1 cellular context compared by ENCODE assay signal in genomic region chr5:171913987-171914273, GRCh38.
TF ChIP-seq lines count a peak whose summit lies in the region.

No MANE protein-coding gene starts in this region.

TF ChIP-seq in IMR-90, 13 proteins besides CTCF, POLR2A, EP300 and RAD21:
- TF ChIP-seq CEBPB (IDR thresholded peaks at IDR 0.05; ENCODE audit: low read depth, low read length): no peak
- no peak for TF ChIP-seq BHLHE40 (IDR thresholded peaks at IDR 0.05; ENCODE audit: low read depth, low read length)
- TF ChIP-seq MAZ (IDR thresholded peaks at IDR 0.05; ENCODE audit: borderline replicate concordance, low read depth, low read length): no peak
- TF ChIP-seq RCOR1 (IDR thresholded peaks at IDR 0.05; ENCODE audit: insufficient replicate concordance, low read length): no peak
- no peak for TF ChIP-seq MAFK (IDR thresholded peaks at IDR 0.05; ENCODE audit: low read depth, low read length)
- TF ChIP-seq CHD1 (IDR thresholded peaks at IDR 0.05; ENCODE audit: low read depth, low read length): no peak
- no peak for TF ChIP-seq NFE2L2 (IDR thresholded peaks at IDR 0.05; ENCODE audit: low read depth, low read length)
- no peak for TF ChIP-seq USF2 (IDR thresholded peaks at IDR 0.05; ENCODE audit: low read depth, low read length)
- no peak for TF ChIP-seq SMC3 (IDR thresholded peaks at IDR 0.05; ENCODE audit: low read depth, low read length)
- TF ChIP-seq FOS (IDR thresholded peaks at IDR 0.05; ENCODE audit: low read depth, low read length): no peak
- no peak for TF ChIP-seq MXI1 (IDR thresholded peaks at IDR 0.05; ENCODE audit: borderline replicate concordance, low read depth, low read length)
- no peak for TF ChIP-seq ELK1 (IDR thresholded peaks at IDR 0.05; ENCODE audit: borderline replicate concordance, low read depth, low read length)
- TF ChIP-seq RFX5 (IDR thresholded peaks at IDR 0.05; ENCODE audit: low read depth, low read length): no peak
